Comparison of ENCODE assay signal across 1 cellular context in the genomic region with DNA sequence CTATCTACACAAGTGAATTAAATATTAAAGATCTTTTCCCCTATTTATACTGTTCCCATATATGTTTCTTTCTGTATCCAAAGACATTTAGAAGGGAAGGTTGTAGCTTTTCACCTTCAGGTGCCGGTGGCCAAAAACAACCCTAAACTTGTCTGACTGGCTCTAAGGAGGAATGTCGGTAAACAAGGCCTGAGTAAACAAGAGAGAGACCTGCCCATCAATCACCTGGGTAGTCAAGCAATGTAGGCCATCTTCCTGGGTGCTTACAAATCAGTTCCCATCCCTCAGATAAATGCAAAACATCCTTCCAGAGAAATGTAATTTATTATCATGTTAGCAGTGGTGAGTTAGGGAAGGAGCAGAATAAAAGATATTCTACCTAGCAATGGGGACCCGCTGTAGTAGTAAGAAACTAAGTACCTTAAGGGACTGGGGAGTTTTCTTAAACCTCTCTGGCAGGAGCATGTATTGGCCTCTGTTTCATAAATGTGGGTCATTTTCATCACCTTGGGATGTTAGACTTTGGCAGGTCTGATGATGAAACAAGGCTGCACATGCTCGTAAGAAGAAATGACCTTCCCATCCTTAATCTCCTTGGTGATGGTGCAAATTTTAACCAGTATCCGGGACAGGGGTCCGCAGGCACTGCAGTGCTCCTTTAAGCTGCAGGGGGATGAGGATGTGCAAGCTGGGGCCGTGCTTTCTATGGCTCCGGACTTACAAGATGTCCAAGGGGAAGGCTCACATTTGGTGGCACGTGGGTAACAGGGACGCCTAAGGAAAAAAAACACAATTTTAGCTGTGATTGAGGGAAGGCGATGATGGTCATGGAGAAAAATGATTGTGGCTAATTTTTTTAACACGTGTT.
TF ChIP-seq lines count a peak whose summit lies in the region.

No MANE protein-coding gene starts in this region.

TF ChIP-seq in HepG2, 621 proteins besides CTCF, POLR2A, EP300 and RAD21 (continued from another document and continues in another):
- TF ChIP-seq, protein P1, sequence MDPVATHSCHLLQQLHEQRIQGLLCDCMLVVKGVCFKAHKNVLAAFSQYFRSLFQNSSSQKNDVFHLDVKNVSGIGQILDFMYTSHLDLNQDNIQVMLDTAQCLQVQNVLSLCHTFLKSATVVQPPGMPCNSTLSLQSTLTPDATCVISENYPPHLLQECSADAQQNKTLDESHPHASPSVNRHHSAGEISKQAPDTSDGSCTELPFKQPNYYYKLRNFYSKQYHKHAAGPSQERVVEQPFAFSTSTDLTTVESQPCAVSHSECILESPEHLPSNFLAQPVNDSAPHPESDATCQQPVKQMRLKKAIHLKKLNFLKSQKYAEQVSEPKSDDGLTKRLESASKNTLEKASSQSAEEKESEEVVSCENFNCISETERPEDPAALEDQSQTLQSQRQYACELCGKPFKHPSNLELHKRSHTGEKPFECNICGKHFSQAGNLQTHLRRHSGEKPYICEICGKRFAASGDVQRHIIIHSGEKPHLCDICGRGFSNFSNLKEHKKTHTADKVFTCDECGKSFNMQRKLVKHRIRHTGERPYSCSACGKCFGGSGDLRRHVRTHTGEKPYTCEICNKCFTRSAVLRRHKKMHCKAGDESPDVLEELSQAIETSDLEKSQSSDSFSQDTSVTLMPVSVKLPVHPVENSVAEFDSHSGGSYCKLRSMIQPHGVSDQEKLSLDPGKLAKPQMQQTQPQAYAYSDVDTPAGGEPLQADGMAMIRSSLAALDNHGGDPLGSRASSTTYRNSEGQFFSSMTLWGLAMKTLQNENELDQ (CRISPR knock-in tag; IDR thresholded peaks at IDR 0.05; ENCODE audit: borderline replicate concordance) = no peak
- TF ChIP-seq MAFF (IDR thresholded peaks at IDR 0.05; ENCODE audit: low read depth, low read length) (no peak), ZSCAN30 (CRISPR knock-in tag; IDR thresholded peaks at IDR 0.05) (no peak), GATAD2A (CRISPR knock-in tag; IDR thresholded peaks at IDR 0.05) (peak; percentile 94), ZBTB7A (CRISPR knock-in tag; IDR thresholded peaks at IDR 0.05) (no peak), U2AF1 (optimal IDR thresholded peaks at IDR 0.05; ENCODE audit: low read depth, low read length) (no peak), REPIN1 (CRISPR knock-in tag; IDR thresholded peaks at IDR 0.05; ENCODE audit: borderline replicate concordance, low read depth) (peak; percentile 45), KDM1A (CRISPR knock-in tag; IDR thresholded peaks at IDR 0.05) (peak; percentile 87; the same call in 1 of the 2 replicates), IRX3 (CRISPR knock-in tag; IDR thresholded peaks at IDR 0.05; ENCODE audit: borderline replicate concordance, low read depth) (no peak), SYNCRIP (IDR thresholded peaks at IDR 0.05; ENCODE audit: insufficient read depth, low read depth, low read length) (no peak), SNAPC2 (CRISPR knock-in tag; IDR thresholded peaks at IDR 0.05) (0 out of 2 replicates have a peak, but pooled peaks have one; percentile 49), ZNF468 (CRISPR knock-in tag; IDR thresholded peaks at IDR 0.05) (no peak), ZNF124 (CRISPR knock-in tag; IDR thresholded peaks at IDR 0.05) (no peak), BRCA1 (CRISPR knock-in tag; IDR thresholded peaks at IDR 0.05) (0 out of 2 replicates have a peak, but pooled peaks have one; percentile 28), RFX5 (IDR thresholded peaks at IDR 0.05; ENCODE audit: low read depth, low read length) (no peak), ZNF747 (CRISPR knock-in tag; IDR thresholded peaks at IDR 0.05; ENCODE audit: borderline replicate concordance) (no peak), POGZ (CRISPR knock-in tag; IDR thresholded peaks at IDR 0.05) (peak; percentile 47), SATB2 (CRISPR knock-in tag; IDR thresholded peaks at IDR 0.05) (0 out of 2 replicates have a peak, but pooled peaks have one; percentile 71), JUNB (CRISPR knock-in tag; IDR thresholded peaks at IDR 0.05; ENCODE audit: borderline replicate concordance) (no peak), ZNF577 (CRISPR knock-in tag; IDR thresholded peaks at IDR 0.05; ENCODE audit: borderline replicate concordance, low read depth) (0 out of 2 replicates have a peak, but pooled peaks have one; percentile 21), TBX2 (CRISPR knock-in tag; IDR thresholded peaks at IDR 0.05; ENCODE audit: borderline replicate concordance) (peak; percentile 63; the same call in 1 of the 2 replicates), NR3C1 (CRISPR knock-in tag; IDR thresholded peaks at IDR 0.05) (no peak), NPAS2 (CRISPR knock-in tag; IDR thresholded peaks at IDR 0.05; ENCODE audit: borderline replicate concordance) (no peak), NFIC (IDR thresholded peaks at IDR 0.05; ENCODE audit: low read length) (peak; percentile 81), PPARG (CRISPR knock-in tag; conservative IDR thresholded peaks at IDR 0.05) (peak; percentile 63; the same call in 1 of the 2 replicates), SOX5 (CRISPR knock-in tag; IDR thresholded peaks at IDR 0.05; ENCODE audit: borderline replicate concordance) (peak; percentile 86; the same call in 1 of the 2 replicates), KLF15 (CRISPR knock-in tag; IDR thresholded peaks at IDR 0.05; ENCODE audit: borderline replicate concordance) (no peak), ZNF136 (CRISPR knock-in tag; IDR thresholded peaks at IDR 0.05; ENCODE audit: low read depth) (no peak), BORCS8-MEF2B (CRISPR knock-in tag; IDR thresholded peaks at IDR 0.05) (peak; percentile 52; the same call in 1 of the 2 replicates), TEAD2 (CRISPR knock-in tag; IDR thresholded peaks at IDR 0.05) (0 out of 2 replicates have a peak, but pooled peaks have one; percentile 68), KLF9 (CRISPR knock-in tag; IDR thresholded peaks at IDR 0.05; ENCODE audit: low read depth) (no peak), ZNF563 (CRISPR knock-in tag; IDR thresholded peaks at IDR 0.05) (no peak), ZNF776 (CRISPR knock-in tag; IDR thresholded peaks at IDR 0.05) (no peak), ADNP (CRISPR knock-in tag; IDR thresholded peaks at IDR 0.05) (no peak), ZNF841 (CRISPR knock-in tag; IDR thresholded peaks at IDR 0.05; ENCODE audit: borderline replicate concordance) (no peak), ZNF75D (CRISPR knock-in tag; IDR thresholded peaks at IDR 0.05; ENCODE audit: borderline replicate concordance) (no peak), STAG1 (CRISPR knock-in tag; IDR thresholded peaks at IDR 0.05) (peak; percentile 22; the same call in 1 of the 2 replicates), SIN3B (IDR thresholded peaks at IDR 0.05; ENCODE audit: low read length) (no peak)
- TF ChIP-seq, protein P2, sequence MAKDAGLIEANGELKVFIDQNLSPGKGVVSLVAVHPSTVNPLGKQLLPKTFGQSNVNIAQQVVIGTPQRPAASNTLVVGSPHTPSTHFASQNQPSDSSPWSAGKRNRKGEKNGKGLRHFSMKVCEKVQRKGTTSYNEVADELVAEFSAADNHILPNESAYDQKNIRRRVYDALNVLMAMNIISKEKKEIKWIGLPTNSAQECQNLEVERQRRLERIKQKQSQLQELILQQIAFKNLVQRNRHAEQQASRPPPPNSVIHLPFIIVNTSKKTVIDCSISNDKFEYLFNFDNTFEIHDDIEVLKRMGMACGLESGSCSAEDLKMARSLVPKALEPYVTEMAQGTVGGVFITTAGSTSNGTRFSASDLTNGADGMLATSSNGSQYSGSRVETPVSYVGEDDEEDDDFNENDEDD (CRISPR knock-in tag; IDR thresholded peaks at IDR 0.05; ENCODE audit: borderline replicate concordance) = no peak
- TF ChIP-seq, protein P3, sequence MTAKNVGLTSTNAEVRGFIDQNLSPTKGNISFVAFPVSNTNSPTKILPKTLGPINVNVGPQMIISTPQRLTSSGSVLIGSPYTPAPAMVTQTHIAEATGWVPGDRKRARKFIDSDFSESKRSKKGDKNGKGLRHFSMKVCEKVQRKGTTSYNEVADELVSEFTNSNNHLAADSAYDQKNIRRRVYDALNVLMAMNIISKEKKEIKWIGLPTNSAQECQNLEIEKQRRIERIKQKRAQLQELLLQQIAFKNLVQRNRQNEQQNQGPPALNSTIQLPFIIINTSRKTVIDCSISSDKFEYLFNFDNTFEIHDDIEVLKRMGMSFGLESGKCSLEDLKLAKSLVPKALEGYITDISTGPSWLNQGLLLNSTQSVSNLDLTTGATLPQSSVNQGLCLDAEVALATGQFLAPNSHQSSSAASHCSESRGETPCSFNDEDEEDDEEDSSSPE (CRISPR knock-in tag; IDR thresholded peaks at IDR 0.05) = no peak
- TF ChIP-seq, protein P4, sequence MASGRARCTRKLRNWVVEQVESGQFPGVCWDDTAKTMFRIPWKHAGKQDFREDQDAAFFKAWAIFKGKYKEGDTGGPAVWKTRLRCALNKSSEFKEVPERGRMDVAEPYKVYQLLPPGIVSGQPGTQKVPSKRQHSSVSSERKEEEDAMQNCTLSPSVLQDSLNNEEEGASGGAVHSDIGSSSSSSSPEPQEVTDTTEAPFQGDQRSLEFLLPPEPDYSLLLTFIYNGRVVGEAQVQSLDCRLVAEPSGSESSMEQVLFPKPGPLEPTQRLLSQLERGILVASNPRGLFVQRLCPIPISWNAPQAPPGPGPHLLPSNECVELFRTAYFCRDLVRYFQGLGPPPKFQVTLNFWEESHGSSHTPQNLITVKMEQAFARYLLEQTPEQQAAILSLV (CRISPR knock-in tag; IDR thresholded peaks at IDR 0.05; ENCODE audit: borderline replicate concordance) = no peak
- TF ChIP-seq, protein P5, sequence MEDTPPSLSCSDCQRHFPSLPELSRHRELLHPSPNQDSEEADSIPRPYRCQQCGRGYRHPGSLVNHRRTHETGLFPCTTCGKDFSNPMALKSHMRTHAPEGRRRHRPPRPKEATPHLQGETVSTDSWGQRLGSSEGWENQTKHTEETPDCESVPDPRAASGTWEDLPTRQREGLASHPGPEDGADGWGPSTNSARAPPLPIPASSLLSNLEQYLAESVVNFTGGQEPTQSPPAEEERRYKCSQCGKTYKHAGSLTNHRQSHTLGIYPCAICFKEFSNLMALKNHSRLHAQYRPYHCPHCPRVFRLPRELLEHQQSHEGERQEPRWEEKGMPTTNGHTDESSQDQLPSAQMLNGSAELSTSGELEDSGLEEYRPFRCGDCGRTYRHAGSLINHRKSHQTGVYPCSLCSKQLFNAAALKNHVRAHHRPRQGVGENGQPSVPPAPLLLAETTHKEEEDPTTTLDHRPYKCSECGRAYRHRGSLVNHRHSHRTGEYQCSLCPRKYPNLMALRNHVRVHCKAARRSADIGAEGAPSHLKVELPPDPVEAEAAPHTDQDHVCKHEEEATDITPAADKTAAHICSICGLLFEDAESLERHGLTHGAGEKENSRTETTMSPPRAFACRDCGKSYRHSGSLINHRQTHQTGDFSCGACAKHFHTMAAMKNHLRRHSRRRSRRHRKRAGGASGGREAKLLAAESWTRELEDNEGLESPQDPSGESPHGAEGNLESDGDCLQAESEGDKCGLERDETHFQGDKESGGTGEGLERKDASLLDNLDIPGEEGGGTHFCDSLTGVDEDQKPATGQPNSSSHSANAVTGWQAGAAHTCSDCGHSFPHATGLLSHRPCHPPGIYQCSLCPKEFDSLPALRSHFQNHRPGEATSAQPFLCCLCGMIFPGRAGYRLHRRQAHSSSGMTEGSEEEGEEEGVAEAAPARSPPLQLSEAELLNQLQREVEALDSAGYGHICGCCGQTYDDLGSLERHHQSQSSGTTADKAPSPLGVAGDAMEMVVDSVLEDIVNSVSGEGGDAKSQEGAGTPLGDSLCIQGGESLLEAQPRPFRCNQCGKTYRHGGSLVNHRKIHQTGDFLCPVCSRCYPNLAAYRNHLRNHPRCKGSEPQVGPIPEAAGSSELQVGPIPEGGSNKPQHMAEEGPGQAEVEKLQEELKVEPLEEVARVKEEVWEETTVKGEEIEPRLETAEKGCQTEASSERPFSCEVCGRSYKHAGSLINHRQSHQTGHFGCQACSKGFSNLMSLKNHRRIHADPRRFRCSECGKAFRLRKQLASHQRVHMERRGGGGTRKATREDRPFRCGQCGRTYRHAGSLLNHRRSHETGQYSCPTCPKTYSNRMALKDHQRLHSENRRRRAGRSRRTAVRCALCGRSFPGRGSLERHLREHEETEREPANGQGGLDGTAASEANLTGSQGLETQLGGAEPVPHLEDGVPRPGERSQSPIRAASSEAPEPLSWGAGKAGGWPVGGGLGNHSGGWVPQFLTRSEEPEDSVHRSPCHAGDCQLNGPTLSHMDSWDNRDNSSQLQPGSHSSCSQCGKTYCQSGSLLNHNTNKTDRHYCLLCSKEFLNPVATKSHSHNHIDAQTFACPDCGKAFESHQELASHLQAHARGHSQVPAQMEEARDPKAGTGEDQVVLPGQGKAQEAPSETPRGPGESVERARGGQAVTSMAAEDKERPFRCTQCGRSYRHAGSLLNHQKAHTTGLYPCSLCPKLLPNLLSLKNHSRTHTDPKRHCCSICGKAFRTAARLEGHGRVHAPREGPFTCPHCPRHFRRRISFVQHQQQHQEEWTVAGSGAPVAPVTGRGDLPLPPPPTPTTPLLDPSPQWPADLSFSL (CRISPR knock-in tag; IDR thresholded peaks at IDR 0.05) = no peak
- TF ChIP-seq, protein P6, sequence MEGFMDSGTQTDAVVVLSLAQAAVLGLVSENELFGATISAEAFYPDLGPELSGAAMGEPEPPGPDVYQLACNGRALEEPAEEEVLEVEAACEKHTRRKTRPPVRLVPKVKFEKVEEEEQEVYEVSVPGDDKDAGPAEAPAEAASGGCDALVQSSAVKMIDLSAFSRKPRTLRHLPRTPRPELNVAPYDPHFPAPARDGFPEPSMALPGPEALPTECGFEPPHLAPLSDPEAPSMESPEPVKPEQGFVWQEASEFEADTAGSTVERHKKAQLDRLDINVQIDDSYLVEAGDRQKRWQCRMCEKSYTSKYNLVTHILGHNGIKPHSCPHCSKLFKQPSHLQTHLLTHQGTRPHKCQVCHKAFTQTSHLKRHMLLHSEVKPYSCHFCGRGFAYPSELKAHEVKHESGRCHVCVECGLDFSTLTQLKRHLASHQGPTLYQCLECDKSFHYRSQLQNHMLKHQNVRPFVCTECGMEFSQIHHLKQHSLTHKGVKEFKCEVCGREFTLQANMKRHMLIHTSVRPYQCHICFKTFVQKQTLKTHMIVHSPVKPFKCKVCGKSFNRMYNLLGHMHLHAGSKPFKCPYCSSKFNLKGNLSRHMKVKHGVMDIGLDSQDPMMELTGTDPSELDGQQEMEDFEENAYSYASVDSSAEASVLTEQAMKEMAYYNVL (CRISPR knock-in tag; IDR thresholded peaks at IDR 0.05; ENCODE audit: borderline replicate concordance) = 0 out of 2 replicates have a peak, but pooled peaks have one; percentile 28
- TF ChIP-seq, protein P7, sequence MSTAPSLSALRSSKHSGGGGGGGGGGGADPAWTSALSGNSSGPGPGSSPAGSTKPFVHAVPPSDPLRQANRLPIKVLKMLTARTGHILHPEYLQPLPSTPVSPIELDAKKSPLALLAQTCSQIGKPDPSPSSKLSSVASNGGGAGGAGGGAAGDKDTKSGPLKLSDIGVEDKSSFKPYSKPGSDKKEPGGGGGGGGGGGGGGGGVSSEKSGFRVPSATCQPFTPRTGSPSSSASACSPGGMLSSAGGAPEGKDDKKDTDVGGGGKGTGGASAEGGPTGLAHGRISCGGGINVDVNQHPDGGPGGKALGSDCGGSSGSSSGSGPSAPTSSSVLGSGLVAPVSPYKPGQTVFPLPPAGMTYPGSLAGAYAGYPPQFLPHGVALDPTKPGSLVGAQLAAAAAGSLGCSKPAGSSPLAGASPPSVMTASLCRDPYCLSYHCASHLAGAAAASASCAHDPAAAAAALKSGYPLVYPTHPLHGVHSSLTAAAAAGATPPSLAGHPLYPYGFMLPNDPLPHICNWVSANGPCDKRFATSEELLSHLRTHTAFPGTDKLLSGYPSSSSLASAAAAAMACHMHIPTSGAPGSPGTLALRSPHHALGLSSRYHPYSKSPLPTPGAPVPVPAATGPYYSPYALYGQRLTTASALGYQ (CRISPR knock-in tag; IDR thresholded peaks at IDR 0.05) = peak; percentile 90
- TF ChIP-seq, protein P8, sequence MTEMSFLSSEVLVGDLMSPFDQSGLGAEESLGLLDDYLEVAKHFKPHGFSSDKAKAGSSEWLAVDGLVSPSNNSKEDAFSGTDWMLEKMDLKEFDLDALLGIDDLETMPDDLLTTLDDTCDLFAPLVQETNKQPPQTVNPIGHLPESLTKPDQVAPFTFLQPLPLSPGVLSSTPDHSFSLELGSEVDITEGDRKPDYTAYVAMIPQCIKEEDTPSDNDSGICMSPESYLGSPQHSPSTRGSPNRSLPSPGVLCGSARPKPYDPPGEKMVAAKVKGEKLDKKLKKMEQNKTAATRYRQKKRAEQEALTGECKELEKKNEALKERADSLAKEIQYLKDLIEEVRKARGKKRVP (CRISPR knock-in tag; IDR thresholded peaks at IDR 0.05) = no peak
